Comparison of ENCODE assay signal across 8 cellular contexts in genomic region chr10:104350146-104350635, GRCh38. TPM values are rescaled to one million over a fixed set of nuclear protein-coding genes. Genes with fewer than 3 reads are reported as not detected.
DNase-seq lines count a peak whose midpoint lies in the region; ATAC-seq and TF ChIP-seq lines count a peak whose summit lies in the region.

No MANE protein-coding gene starts in this region.

- H3K27me3 Mint-ChIP-seq in CD14-positive monocyte (ENCODE audit: low read depth in 3 of 3) = peaks cover 0 to 1% (median 1%) of the 10 kb centered on the region in 3 donors

- peaks cover 15% of the 10 kb centered on the region for H3K4me1 Mint-ChIP-seq in CD14-positive monocyte
- peaks cover 20% of the 10 kb centered on the region for H3K4me1 Mint-ChIP-seq in stimulated activated effector memory CD8-positive, alpha-beta T cell treated with anti-CD3 and anti-CD28 coated beads, Interleukin-12 subunit alpha, Interleukin-12 subunit beta, amount 100 ng/mL, for 72 hours

- H3K27ac Mint-ChIP-seq in CD14-positive monocyte = no peak overlapping the region
- H3K27ac Mint-ChIP-seq in stimulated activated effector memory CD8-positive, alpha-beta T cell treated with anti-CD3 and anti-CD28 coated beads, Interleukin-12 subunit alpha, Interleukin-12 subunit beta, amount 100 ng/mL, for 72 hours = no peak overlapping the region

- H3K36me3 ChIP-seq in ascending aorta = no peaks in the 10 kb centered on the region
- no peaks in the 10 kb centered on the region for H3K36me3 ChIP-seq in iPS-15b (ENCODE audit: control insufficient read depth, insufficient read depth, low read length)

- H3K9me3 ChIP-seq in ascending aorta = no peaks in the 10 kb centered on the region
- no peaks in the 10 kb centered on the region for H3K9me3 ChIP-seq in iPS-15b (ENCODE audit: control insufficient read depth, insufficient read depth, low read length)

- H3K9me3 Mint-ChIP-seq in CD14-positive monocyte = peaks cover 0 to 3% (median 0%) of the 10 kb centered on the region in 7 donors
- no peaks in the 10 kb centered on the region for H3K9me3 Mint-ChIP-seq in stimulated activated effector memory CD8-positive, alpha-beta T cell treated with anti-CD3 and anti-CD28 coated beads, Interleukin-12 subunit alpha, Interleukin-12 subunit beta, amount 100 ng/mL, for 72 hours

- H3K27ac ChIP-seq in ascending aorta = peak overlapping the region; percentile 2 to 54

- H3K27me3 ChIP-seq in ascending aorta = no peaks in the 10 kb centered on the region
- peaks cover 36% of the 10 kb centered on the region for H3K27me3 ChIP-seq in iPS-15b (ENCODE audit: control insufficient read depth, insufficient read depth, low read length)

- H3K4me3 ChIP-seq in ascending aorta = peak overlapping the region; percentile 21 to 30
- peak overlapping the region; percentile 3 for H3K4me3 ChIP-seq in iPS-15b (ENCODE audit: low read depth, low read length)

- peak; percentile 66 for TF ChIP-seq CTCF in CD14-positive monocyte (IDR thresholded peaks at IDR 0.05)
- TF ChIP-seq CTCF in ascending aorta (IDR thresholded peaks at IDR 0.05) = peak; percentile 68 to 70 (median 69)

- intact Hi-C loops in CD14-positive monocyte (cut with micrococcal nuclease) = loop anchor here in 1 of 2 donors (5.0 to 10.0 kb wide), 3 partner anchors 58 to 435 kb away; partner anchors contain the start of genes CFAP43 and STN1
- intact Hi-C loops in ascending aorta (cut with DNase I) = loop anchor here (1.0 to 5.0 kb wide), 2 partner anchors 59 to 228 kb away; partner anchors contain the start of gene SFR1

- ATAC-seq in GM18861 (IDR thresholded peaks at IDR 0.05; ENCODE audit: unreplicated experiment) = peak; percentile 45
- peak; percentile 41 for ATAC-seq in HG03025 (IDR thresholded peaks at IDR 0.05; ENCODE audit: low FRiP score, unreplicated experiment)
- ATAC-seq in stimulated activated effector memory CD8-positive, alpha-beta T cell treated with anti-CD3 and anti-CD28 coated beads, Interleukin-12 subunit alpha, Interleukin-12 subunit beta, amount 100 ng/mL, for 72 hours = peak; percentile 66

- H3K4me3 Mint-ChIP-seq in CD14-positive monocyte = no peak overlapping the region
- no peak overlapping the region for H3K4me3 Mint-ChIP-seq in stimulated activated effector memory CD8-positive, alpha-beta T cell treated with anti-CD3 and anti-CD28 coated beads, Interleukin-12 subunit alpha, Interleukin-12 subunit beta, amount 100 ng/mL, for 72 hours

- H3K36me3 Mint-ChIP-seq in CD14-positive monocyte = no peaks in the 10 kb centered on the region
- H3K36me3 Mint-ChIP-seq in stimulated activated effector memory CD8-positive, alpha-beta T cell treated with anti-CD3 and anti-CD28 coated beads, Interleukin-12 subunit alpha, Interleukin-12 subunit beta, amount 100 ng/mL, for 72 hours = peaks cover 4% of the 10 kb centered on the region

- H3K9ac ChIP-seq in iPS-15b (ENCODE audit: low read depth, low read length) = no peak overlapping the region

- DNase-seq in CD14-positive monocyte (ENCODE audit: low spot score) = no peak
- peak; percentile 7 for DNase-seq in NCI-H2227 treated with DMSO at 0.1 percent for 48 hours (lab: John Stamatoyannopoulos, UW)
- no peak for DNase-seq in ascending aorta (ENCODE audit: low spot score in 2 of 2)
- no peak for DNase-seq in stimulated activated effector memory CD8-positive, alpha-beta T cell treated with anti-CD3 and anti-CD28 coated beads, Interleukin-12 subunit alpha, Interleukin-12 subunit beta, amount 100 ng/mL, for 72 hours (ENCODE audit: low spot score in 2 of 2)
- no peak for DNase-seq in cortex of kidney (lab: John Stamatoyannopoulos, UW)

- peaks cover 2 to 12% of the 10 kb centered on the region in 2 donors for H3K4me1 ChIP-seq in ascending aorta
- H3K4me1 ChIP-seq in iPS-15b (ENCODE audit: control insufficient read depth, insufficient read depth, low read length) = peaks cover 10% of the 10 kb centered on the region

RNA-seq across cellular contexts. Expression of gene CFAP58, which starts 3.4 kb away (rescaled TPM):
- polyA plus RNA-seq in CD14-positive monocyte = not detected
- not detected for total RNA-seq in ascending aorta

RNA-seq across cellular contexts. Expression of gene ITPRIP, which starts 11.9 kb away (rescaled TPM):
- polyA plus RNA-seq in CD14-positive monocyte = 10 to 100 TPM; 27.5 to 35.7 TPM
- 51.0 TPM for total RNA-seq in ascending aorta
